ENCODE assay signal across 1 cellular context in the genomic region with DNA sequence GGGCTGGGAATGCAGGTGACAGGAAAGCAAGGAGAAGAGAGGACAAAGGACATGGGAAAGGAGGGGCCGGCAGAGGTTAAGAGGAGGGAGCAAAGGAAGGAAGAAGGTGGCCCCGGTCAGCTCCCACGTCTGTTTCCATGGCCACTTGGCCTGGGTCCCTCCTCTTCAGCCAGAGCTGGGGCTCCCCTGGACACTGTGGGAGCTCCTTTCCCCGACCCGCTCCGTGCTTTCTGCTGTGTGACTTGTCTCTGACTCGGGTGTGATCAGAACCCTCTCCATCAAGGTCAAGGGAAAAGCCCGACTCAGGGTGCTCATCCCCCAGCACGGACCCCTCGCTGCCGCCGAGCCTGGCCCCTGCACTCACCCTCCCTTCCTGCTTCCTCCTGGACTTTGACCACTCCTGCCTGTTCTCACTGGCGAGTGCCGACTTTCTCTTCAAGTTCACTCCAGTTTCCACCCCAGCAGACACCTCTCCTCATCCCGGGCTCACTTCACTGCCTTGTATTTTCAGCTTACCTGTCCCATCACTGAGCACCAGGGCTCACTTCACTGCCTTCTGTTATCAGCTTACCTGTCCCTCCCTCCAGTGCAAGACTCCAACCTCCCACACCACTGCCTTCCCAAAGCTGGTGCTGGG.
TF ChIP-seq lines count a peak whose summit lies in the region.

No MANE protein-coding gene starts in this region.

TF ChIP-seq in HepG2, 621 proteins besides CTCF, POLR2A, EP300 and RAD21 (continued from another document):
- TF ChIP-seq, protein P1, sequence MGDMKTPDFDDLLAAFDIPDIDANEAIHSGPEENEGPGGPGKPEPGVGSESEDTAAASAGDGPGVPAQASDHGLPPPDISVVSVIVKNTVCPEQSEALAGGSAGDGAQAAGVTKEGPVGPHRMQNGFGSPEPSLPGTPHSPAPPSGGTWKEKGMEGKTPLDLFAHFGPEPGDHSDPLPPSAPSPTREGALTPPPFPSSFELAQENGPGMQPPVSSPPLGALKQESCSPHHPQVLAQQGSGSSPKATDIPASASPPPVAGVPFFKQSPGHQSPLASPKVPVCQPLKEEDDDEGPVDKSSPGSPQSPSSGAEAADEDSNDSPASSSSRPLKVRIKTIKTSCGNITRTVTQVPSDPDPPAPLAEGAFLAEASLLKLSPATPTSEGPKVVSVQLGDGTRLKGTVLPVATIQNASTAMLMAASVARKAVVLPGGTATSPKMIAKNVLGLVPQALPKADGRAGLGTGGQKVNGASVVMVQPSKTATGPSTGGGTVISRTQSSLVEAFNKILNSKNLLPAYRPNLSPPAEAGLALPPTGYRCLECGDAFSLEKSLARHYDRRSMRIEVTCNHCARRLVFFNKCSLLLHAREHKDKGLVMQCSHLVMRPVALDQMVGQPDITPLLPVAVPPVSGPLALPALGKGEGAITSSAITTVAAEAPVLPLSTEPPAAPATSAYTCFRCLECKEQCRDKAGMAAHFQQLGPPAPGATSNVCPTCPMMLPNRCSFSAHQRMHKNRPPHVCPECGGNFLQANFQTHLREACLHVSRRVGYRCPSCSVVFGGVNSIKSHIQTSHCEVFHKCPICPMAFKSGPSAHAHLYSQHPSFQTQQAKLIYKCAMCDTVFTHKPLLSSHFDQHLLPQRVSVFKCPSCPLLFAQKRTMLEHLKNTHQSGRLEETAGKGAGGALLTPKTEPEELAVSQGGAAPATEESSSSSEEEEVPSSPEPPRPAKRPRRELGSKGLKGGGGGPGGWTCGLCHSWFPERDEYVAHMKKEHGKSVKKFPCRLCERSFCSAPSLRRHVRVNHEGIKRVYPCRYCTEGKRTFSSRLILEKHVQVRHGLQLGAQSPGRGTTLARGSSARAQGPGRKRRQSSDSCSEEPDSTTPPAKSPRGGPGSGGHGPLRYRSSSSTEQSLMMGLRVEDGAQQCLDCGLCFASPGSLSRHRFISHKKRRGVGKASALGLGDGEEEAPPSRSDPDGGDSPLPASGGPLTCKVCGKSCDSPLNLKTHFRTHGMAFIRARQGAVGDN (CRISPR knock-in tag; IDR thresholded peaks at IDR 0.05): peak; percentile 57
- TF ChIP-seq BCL6 (CRISPR knock-in tag; IDR thresholded peaks at IDR 0.05) (no peak), ZNF660 (CRISPR knock-in tag; IDR thresholded peaks at IDR 0.05; ENCODE audit: borderline replicate concordance, low read depth) (no peak), MIER3 (CRISPR knock-in tag; IDR thresholded peaks at IDR 0.05; ENCODE audit: borderline replicate concordance) (no peak), ZNF75D (CRISPR knock-in tag; IDR thresholded peaks at IDR 0.05; ENCODE audit: borderline replicate concordance) (no peak), TARDBP (CRISPR knock-in tag; IDR thresholded peaks at IDR 0.05) (peak; percentile 34; the same call in 1 of the 2 replicates), KAT8 (CRISPR knock-in tag; IDR thresholded peaks at IDR 0.05) (0 out of 2 replicates have a peak, but pooled peaks have one; percentile 34), ZFP36L2 (CRISPR knock-in tag; IDR thresholded peaks at IDR 0.05) (no peak), PLRG1 (conservative IDR thresholded peaks at IDR 0.05) (no peak), RARG (CRISPR knock-in tag; IDR thresholded peaks at IDR 0.05; ENCODE audit: low read depth) (no peak), NFKBIZ (CRISPR knock-in tag; IDR thresholded peaks at IDR 0.05) (no peak), TOE1 (CRISPR knock-in tag; IDR thresholded peaks at IDR 0.05) (no peak), KDM2A (CRISPR knock-in tag; IDR thresholded peaks at IDR 0.05; ENCODE audit: borderline replicate concordance, low read depth) (0 out of 2 replicates have a peak, but pooled peaks have one; percentile 25), DNMT1 (CRISPR knock-in tag; IDR thresholded peaks at IDR 0.05) (0 out of 2 replicates have a peak, but pooled peaks have one; percentile 53), NFIB (CRISPR knock-in tag; IDR thresholded peaks at IDR 0.05; ENCODE audit: borderline replicate concordance) (no peak), ZNF224 (CRISPR knock-in tag; IDR thresholded peaks at IDR 0.05) (0 out of 2 replicates have a peak, but pooled peaks have one; percentile 36), GABPB1 (CRISPR knock-in tag; IDR thresholded peaks at IDR 0.05) (peak; percentile 65), PCBP2 (optimal IDR thresholded peaks at IDR 0.05; ENCODE audit: low read depth, low read length, poor library complexity, severe bottlenecking) (no peak), ZNF678 (CRISPR knock-in tag; IDR thresholded peaks at IDR 0.05) (no peak), SALL1 (CRISPR knock-in tag; IDR thresholded peaks at IDR 0.05) (peak; percentile 34; the same call in 1 of the 2 replicates), NCOA5 (CRISPR knock-in tag; IDR thresholded peaks at IDR 0.05) (no peak), ZNF350 (CRISPR knock-in tag; IDR thresholded peaks at IDR 0.05; ENCODE audit: borderline replicate concordance, low read depth) (peak; percentile 52), ZNF747 (CRISPR knock-in tag; IDR thresholded peaks at IDR 0.05; ENCODE audit: borderline replicate concordance) (peak; percentile 58; the same call in 1 of the 2 replicates), CHD2 (IDR thresholded peaks at IDR 0.05; ENCODE audit: low read depth, low read length) (no peak)
- TF ChIP-seq, protein P2, sequence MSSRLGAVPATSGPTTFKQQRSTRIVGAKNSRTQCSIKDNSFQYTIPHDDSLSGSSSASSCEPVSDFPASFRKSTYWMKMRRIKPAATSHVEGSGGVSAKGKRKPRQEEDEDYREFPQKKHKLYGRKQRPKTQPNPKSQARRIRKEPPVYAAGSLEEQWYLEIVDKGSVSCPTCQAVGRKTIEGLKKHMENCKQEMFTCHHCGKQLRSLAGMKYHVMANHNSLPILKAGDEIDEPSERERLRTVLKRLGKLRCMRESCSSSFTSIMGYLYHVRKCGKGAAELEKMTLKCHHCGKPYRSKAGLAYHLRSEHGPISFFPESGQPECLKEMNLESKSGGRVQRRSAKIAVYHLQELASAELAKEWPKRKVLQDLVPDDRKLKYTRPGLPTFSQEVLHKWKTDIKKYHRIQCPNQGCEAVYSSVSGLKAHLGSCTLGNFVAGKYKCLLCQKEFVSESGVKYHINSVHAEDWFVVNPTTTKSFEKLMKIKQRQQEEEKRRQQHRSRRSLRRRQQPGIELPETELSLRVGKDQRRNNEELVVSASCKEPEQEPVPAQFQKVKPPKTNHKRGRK (CRISPR knock-in tag; IDR thresholded peaks at IDR 0.05): peak; percentile 60; the same call in 1 of the 2 replicates
- TF ChIP-seq, protein P3, sequence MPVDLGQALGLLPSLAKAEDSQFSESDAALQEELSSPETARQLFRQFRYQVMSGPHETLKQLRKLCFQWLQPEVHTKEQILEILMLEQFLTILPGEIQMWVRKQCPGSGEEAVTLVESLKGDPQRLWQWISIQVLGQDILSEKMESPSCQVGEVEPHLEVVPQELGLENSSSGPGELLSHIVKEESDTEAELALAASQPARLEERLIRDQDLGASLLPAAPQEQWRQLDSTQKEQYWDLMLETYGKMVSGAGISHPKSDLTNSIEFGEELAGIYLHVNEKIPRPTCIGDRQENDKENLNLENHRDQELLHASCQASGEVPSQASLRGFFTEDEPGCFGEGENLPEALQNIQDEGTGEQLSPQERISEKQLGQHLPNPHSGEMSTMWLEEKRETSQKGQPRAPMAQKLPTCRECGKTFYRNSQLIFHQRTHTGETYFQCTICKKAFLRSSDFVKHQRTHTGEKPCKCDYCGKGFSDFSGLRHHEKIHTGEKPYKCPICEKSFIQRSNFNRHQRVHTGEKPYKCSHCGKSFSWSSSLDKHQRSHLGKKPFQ (CRISPR knock-in tag; IDR thresholded peaks at IDR 0.05; ENCODE audit: insufficient replicate concordance): peak; percentile 98
- TF ChIP-seq, protein P4, sequence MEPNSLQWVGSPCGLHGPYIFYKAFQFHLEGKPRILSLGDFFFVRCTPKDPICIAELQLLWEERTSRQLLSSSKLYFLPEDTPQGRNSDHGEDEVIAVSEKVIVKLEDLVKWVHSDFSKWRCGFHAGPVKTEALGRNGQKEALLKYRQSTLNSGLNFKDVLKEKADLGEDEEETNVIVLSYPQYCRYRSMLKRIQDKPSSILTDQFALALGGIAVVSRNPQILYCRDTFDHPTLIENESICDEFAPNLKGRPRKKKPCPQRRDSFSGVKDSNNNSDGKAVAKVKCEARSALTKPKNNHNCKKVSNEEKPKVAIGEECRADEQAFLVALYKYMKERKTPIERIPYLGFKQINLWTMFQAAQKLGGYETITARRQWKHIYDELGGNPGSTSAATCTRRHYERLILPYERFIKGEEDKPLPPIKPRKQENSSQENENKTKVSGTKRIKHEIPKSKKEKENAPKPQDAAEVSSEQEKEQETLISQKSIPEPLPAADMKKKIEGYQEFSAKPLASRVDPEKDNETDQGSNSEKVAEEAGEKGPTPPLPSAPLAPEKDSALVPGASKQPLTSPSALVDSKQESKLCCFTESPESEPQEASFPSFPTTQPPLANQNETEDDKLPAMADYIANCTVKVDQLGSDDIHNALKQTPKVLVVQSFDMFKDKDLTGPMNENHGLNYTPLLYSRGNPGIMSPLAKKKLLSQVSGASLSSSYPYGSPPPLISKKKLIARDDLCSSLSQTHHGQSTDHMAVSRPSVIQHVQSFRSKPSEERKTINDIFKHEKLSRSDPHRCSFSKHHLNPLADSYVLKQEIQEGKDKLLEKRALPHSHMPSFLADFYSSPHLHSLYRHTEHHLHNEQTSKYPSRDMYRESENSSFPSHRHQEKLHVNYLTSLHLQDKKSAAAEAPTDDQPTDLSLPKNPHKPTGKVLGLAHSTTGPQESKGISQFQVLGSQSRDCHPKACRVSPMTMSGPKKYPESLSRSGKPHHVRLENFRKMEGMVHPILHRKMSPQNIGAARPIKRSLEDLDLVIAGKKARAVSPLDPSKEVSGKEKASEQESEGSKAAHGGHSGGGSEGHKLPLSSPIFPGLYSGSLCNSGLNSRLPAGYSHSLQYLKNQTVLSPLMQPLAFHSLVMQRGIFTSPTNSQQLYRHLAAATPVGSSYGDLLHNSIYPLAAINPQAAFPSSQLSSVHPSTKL (CRISPR knock-in tag; IDR thresholded peaks at IDR 0.05): peak; percentile 52; the same call in 1 of the 2 replicates
- TF ChIP-seq, protein P5, sequence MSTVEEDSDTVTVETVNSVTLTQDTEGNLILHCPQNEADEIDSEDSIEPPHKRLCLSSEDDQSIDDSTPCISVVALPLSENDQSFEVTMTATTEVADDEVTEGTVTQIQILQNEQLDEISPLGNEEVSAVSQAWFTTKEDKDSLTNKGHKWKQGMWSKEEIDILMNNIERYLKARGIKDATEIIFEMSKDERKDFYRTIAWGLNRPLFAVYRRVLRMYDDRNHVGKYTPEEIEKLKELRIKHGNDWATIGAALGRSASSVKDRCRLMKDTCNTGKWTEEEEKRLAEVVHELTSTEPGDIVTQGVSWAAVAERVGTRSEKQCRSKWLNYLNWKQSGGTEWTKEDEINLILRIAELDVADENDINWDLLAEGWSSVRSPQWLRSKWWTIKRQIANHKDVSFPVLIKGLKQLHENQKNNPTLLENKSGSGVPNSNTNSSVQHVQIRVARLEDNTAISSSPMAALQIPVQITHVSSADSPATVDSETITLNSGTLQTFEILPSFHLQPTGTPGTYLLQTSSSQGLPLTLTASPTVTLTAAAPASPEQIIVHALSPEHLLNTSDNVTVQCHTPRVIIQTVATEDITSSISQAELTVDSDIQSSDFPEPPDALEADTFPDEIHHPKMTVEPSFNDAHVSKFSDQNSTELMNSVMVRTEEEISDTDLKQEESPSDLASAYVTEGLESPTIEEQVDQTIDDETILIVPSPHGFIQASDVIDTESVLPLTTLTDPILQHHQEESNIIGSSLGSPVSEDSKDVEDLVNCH (CRISPR knock-in tag; IDR thresholded peaks at IDR 0.05): no peak
- TF ChIP-seq, protein P6, sequence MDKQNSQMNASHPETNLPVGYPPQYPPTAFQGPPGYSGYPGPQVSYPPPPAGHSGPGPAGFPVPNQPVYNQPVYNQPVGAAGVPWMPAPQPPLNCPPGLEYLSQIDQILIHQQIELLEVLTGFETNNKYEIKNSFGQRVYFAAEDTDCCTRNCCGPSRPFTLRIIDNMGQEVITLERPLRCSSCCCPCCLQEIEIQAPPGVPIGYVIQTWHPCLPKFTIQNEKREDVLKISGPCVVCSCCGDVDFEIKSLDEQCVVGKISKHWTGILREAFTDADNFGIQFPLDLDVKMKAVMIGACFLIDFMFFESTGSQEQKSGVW (CRISPR knock-in tag; IDR thresholded peaks at IDR 0.05; ENCODE audit: borderline replicate concordance): no peak
- TF ChIP-seq, protein P7, sequence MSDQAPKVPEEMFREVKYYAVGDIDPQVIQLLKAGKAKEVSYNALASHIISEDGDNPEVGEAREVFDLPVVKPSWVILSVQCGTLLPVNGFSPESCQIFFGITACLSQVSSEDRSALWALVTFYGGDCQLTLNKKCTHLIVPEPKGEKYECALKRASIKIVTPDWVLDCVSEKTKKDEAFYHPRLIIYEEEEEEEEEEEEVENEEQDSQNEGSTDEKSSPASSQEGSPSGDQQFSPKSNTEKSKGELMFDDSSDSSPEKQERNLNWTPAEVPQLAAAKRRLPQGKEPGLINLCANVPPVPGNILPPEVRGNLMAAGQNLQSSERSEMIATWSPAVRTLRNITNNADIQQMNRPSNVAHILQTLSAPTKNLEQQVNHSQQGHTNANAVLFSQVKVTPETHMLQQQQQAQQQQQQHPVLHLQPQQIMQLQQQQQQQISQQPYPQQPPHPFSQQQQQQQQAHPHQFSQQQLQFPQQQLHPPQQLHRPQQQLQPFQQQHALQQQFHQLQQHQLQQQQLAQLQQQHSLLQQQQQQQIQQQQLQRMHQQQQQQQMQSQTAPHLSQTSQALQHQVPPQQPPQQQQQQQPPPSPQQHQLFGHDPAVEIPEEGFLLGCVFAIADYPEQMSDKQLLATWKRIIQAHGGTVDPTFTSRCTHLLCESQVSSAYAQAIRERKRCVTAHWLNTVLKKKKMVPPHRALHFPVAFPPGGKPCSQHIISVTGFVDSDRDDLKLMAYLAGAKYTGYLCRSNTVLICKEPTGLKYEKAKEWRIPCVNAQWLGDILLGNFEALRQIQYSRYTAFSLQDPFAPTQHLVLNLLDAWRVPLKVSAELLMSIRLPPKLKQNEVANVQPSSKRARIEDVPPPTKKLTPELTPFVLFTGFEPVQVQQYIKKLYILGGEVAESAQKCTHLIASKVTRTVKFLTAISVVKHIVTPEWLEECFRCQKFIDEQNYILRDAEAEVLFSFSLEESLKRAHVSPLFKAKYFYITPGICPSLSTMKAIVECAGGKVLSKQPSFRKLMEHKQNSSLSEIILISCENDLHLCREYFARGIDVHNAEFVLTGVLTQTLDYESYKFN (CRISPR knock-in tag; conservative IDR thresholded peaks at IDR 0.05): peak; percentile 64; the same call in 1 of the 2 replicates
